11 cellular contexts compared by ENCODE assay signal in genomic region chr10:70742537-70743429, GRCh38. TPM values are rescaled to one million over a fixed set of nuclear protein-coding genes. Genes with fewer than 3 reads are reported as not detected.
DNase-seq lines count a peak whose midpoint lies in the region; ATAC-seq, FAIRE-seq and TF ChIP-seq lines count a peak whose summit lies in the region.
"Had no signal": no experiment of that assay in that cellular context is flagged by ENCODE, and none has a peak within 500 bp of the region (broad histone marks: within the 10 kb centered on the region; RNA-seq: fewer than 3 reads in every experiment).

No MANE protein-coding gene starts in this region.

- H3K27ac ChIP-seq in K562 (ENCODE audit: extremely low read depth, low read depth, low read length) (peak overlapping the region; percentile 75), liver (ENCODE audit: low read depth in 1 of 2, low read length in 2 of 2) (peak overlapping the region; percentile 27 to 39)
- H3K27ac ChIP-seq: C4-2B, SK-N-MC had no signal

- peaks cover 3% of the 10 kb centered on the region for H3K9me3 Mint-ChIP-seq in natural killer cell treated with Interleukin-12 subunit alpha and Interleukin-12 subunit beta and Interleukin-15 and Interleukin-18, amount 100 ng/mL, for 72 hours
- H3K9me3 Mint-ChIP-seq in natural killer cell = no peaks in the 10 kb centered on the region
- H3K9me3 Mint-ChIP-seq in WTC11 = peaks cover 7% of the 10 kb centered on the region
- H3K9me3 Mint-ChIP-seq: neural crest cell had no signal

- H3K4me2 ChIP-seq in K562 (ENCODE audit: insufficient read depth, low read length) = peak overlapping the region; percentile 58

- H3K4me1 ChIP-seq in K562 (replicated peaks in 1 of 2; ENCODE audit: control insufficient read depth in 2 of 2, insufficient read depth in 2 of 2, low read length in 2 of 2) = peaks cover 59 to 62% of the 10 kb centered on the region in 2 experiments
- no peaks in the 10 kb centered on the region for H3K4me1 ChIP-seq in liver (ENCODE audit: control insufficient read depth in 4 of 4, insufficient read depth in 4 of 4, low read length in 3 of 4)

- no TSS peak for BruUV-seq in K562 (replicated peaks; lab: Mats Ljungman, UMichigan)

- H3K36me3 ChIP-seq in K562 (ENCODE audit: control insufficient read depth, insufficient read depth, low read length) (peaks cover 83% of the 10 kb centered on the region), liver (ENCODE audit: control insufficient read depth in 4 of 4, insufficient read depth in 3 of 4, low read depth in 1 of 4, low read length in 3 of 4) (no peaks in the 10 kb centered on the region)

- intact Hi-C loops in natural killer cell (cut with micrococcal nuclease) (no loop called here), K562 (cut with micrococcal nuclease) (loop anchor here (1.0 kb wide), 1 partner anchor 75 kb away; no protein-coding TSS in a partner anchor)

- TF ChIP-seq EP300 in K562 (IDR thresholded peaks at IDR 0.05; ENCODE audit: low read length) = peak; percentile 95

- H3K36me3 Mint-ChIP-seq in natural killer cell treated with Interleukin-12 subunit alpha and Interleukin-12 subunit beta and Interleukin-15 and Interleukin-18, amount 100 ng/mL, for 72 hours = no peaks in the 10 kb centered on the region
- H3K36me3 Mint-ChIP-seq in natural killer cell (no peaks in the 10 kb centered on the region), WTC11 (0 out of 2 replicates have a peak, but pooled peaks cover 3% of the 10 kb centered on the region)

- no peak for TF ChIP-seq POLR2A in K562 (conservative IDR thresholded peaks at IDR 0.05)

- no peaks in the 10 kb centered on the region for H4K20me1 ChIP-seq in K562 (replicated peaks; ENCODE audit: control insufficient read depth, insufficient read depth, low read length)

- no peaks in the 10 kb centered on the region for H3K9me3 ChIP-seq in K562 (replicated peaks; ENCODE audit: control insufficient read depth, insufficient read depth, low read depth, low read length)
- no peaks in the 10 kb centered on the region for H3K9me3 ChIP-seq in liver (ENCODE audit: control insufficient read depth in 4 of 4, low read length in 3 of 4)

- H3K9me1 ChIP-seq in K562 (ENCODE audit: control insufficient read depth, insufficient read depth, low read length) = no peaks in the 10 kb centered on the region

- H3K4me3 ChIP-seq in K562 (peak overlapping the region; percentile 0; the same call in 1 of the 2 replicates), liver (ENCODE audit: low read depth in 1 of 3, low read length in 3 of 3) (no peak overlapping the region)
- H3K4me3 ChIP-seq: SK-N-MC had no signal

- H2AFZ ChIP-seq in K562 (ENCODE audit: low read depth, low read length) = peak overlapping the region; percentile 36

- peak overlapping the region; percentile 56 for H3K4me3 Mint-ChIP-seq in natural killer cell treated with Interleukin-12 subunit alpha and Interleukin-12 subunit beta and Interleukin-15 and Interleukin-18, amount 100 ng/mL, for 72 hours
- H3K4me3 Mint-ChIP-seq in natural killer cell = no peak overlapping the region
- no peak overlapping the region for H3K4me3 Mint-ChIP-seq in WTC11
- H3K4me3 Mint-ChIP-seq: neural crest cell had no signal

- in situ Hi-C loops in K562 (cut with MboI) = no loop called here

- DNase-seq in natural killer cell treated with Interleukin-12 subunit alpha and Interleukin-12 subunit beta and Interleukin-15 and Interleukin-18, amount 100 ng/mL, for 72 hours (ENCODE audit: low spot score) = peak; percentile 73
- DNase-seq in natural killer cell (no peak), K562 (ENCODE audit: extremely low read depth in 1 of 4, low spot score in 3 of 4) (peak; percentile 62 to 89 (median 76)), WTC11 (ENCODE audit: low spot score) (no peak), NAMALWA (ENCODE audit: low spot score) (no peak)

- TF ChIP-seq RAD21 in K562 (CRISPR knock-in tag; conservative IDR thresholded peaks at IDR 0.05 in 1 of 2, IDR thresholded peaks at IDR 0.05 in 1 of 2) = peak in 1 of 2 experiments; percentile 26; a peak in 1 of 4 replicates
- TF ChIP-seq RAD21 in liver (IDR thresholded peaks at IDR 0.05) = no peak

- TF ChIP-seq CTCF in natural killer cell (IDR thresholded peaks at IDR 0.05) (no peak), K562 (IDR thresholded peaks at IDR 0.05 in 2 of 3, conservative IDR thresholded peaks at IDR 0.05 in 1 of 3; ENCODE audit: insufficient read depth in 2 of 3, low read depth in 1 of 3, low read length in 3 of 3) (no peak), liver (IDR thresholded peaks at IDR 0.05; ENCODE audit: low read depth, low read length, missing input control) (no peak), WTC11 (IDR thresholded peaks at IDR 0.05) (no peak)

- POLR2A ChIA-PET in K562 (lab: Yijun Ruan, JAX) = interaction anchor here (0.9 to 1.5 kb wide), 4 partner anchors 10 to 16 kb away, joined by 3 to 5 read pairs (median 4); no protein-coding TSS in a partner anchor
- POLR2A ChIA-PET in WTC11 (lab: Charles Lee) = no interaction called here

- H3K27ac Mint-ChIP-seq in natural killer cell treated with Interleukin-12 subunit alpha and Interleukin-12 subunit beta and Interleukin-15 and Interleukin-18, amount 100 ng/mL, for 72 hours = peak overlapping the region; percentile 70 to 91
- H3K27ac Mint-ChIP-seq in natural killer cell (no peak overlapping the region), WTC11 (no peak overlapping the region)

- FAIRE-seq in K562 (lab: Jason Lieb, UNC) = peak; percentile 87

- H3K79me2 ChIP-seq in K562 (ENCODE audit: control insufficient read depth, insufficient read depth, low read length) = peaks cover 41% of the 10 kb centered on the region

- H3K27me3 ChIP-seq in K562 (ENCODE audit: control insufficient read depth in 2 of 2, insufficient read depth in 2 of 2, low read length in 2 of 2) = no peaks in the 10 kb centered on the region
- no peaks in the 10 kb centered on the region for H3K27me3 ChIP-seq in liver (ENCODE audit: control insufficient read depth in 4 of 4, insufficient read depth in 4 of 4, low read length in 3 of 4)

- H3K4me1 Mint-ChIP-seq in natural killer cell treated with Interleukin-12 subunit alpha and Interleukin-12 subunit beta and Interleukin-15 and Interleukin-18, amount 100 ng/mL, for 72 hours (ENCODE audit: low read depth in 2 of 2) = peaks cover 8 to 18% of the 10 kb centered on the region in 2 donors
- H3K4me1 Mint-ChIP-seq in natural killer cell (peaks cover 0 to 19% of the 10 kb centered on the region in 2 donors), WTC11 (0 out of 2 replicates have a peak, but pooled peaks cover 2% of the 10 kb centered on the region)

- H3K27me3 Mint-ChIP-seq in natural killer cell treated with Interleukin-12 subunit alpha and Interleukin-12 subunit beta and Interleukin-15 and Interleukin-18, amount 100 ng/mL, for 72 hours = no peaks in the 10 kb centered on the region
- H3K27me3 Mint-ChIP-seq in natural killer cell (ENCODE audit: low read depth in 2 of 2) (no peaks in the 10 kb centered on the region), WTC11 (ENCODE audit: low read depth) (no peaks in the 10 kb centered on the region)

- ATAC-seq in natural killer cell treated with Interleukin-12 subunit alpha and Interleukin-12 subunit beta and Interleukin-15 and Interleukin-18, amount 100 ng/mL, for 72 hours = peak; percentile 64 to 70
- ATAC-seq in natural killer cell (no peak), K562 (peak; percentile 59), HG03135 (IDR thresholded peaks at IDR 0.05; ENCODE audit: unreplicated experiment) (no peak), WTC11 (no peak), HG03571 (IDR thresholded peaks at IDR 0.05; ENCODE audit: unreplicated experiment) (no peak)

- WGBS in K562 (ENCODE audit: insufficient coverage, low coverage, missing lambda C conversion rate) = 12% methylated on average over 8 of the region's 8 CpGs
- WGBS in liver = 50% methylated on average over 8 of the region's 8 CpGs

- CTCF ChIA-PET in K562 (lab: Yijun Ruan, JAX; ENCODE audit: low intra/inter-chr PET ratio) (interaction anchor here (0.7 kb wide), 1 partner anchor 1570 kb away, joined by 3 read pairs; no protein-coding TSS in a partner anchor), WTC11 (lab: Charles Lee) (interaction anchor here (0.6 to 1.0 kb wide), 2 partner anchors 184 to 604 kb away, joined by 3 to 4 read pairs; no protein-coding TSS in a partner anchor)

- peak overlapping the region; percentile 60 to 87 for H3K9ac ChIP-seq in K562 (ENCODE audit: insufficient read depth in 1 of 2, low read depth in 2 of 2, low read length in 2 of 2)
- no peak overlapping the region for H3K9ac ChIP-seq in liver (ENCODE audit: low read depth in 1 of 2, low read length in 2 of 2)

TF ChIP-seq in K562, 482 proteins besides CTCF, POLR2A, EP300 and RAD21 (continues in another document):
- TF ChIP-seq ATF7 (IDR thresholded peaks at IDR 0.05) (peak; percentile 68), RNF2 (IDR thresholded peaks at IDR 0.05) (peak; percentile 83; the same call in 1 of the 2 replicates)

TF ChIP-seq in liver, 16 proteins besides CTCF, POLR2A, EP300 and RAD21:
- TF ChIP-seq SP1 (IDR thresholded peaks at IDR 0.05) (peak; percentile 11), GABPA (IDR thresholded peaks at IDR 0.05 in 1 of 2, conservative IDR thresholded peaks at IDR 0.05 in 1 of 2) (no peak)
TF ChIP-seq in liver: peak in this region for 1.

RNA-seq across cellular contexts. Expression of gene TBATA, which starts 42.4 kb away (rescaled TPM):
- total RNA-seq in natural killer cell treated with Interleukin-12 subunit alpha and Interleukin-12 subunit beta and Interleukin-15 and Interleukin-18, amount 100 ng/mL, for 72 hours = not detected
- total RNA-seq in natural killer cell = under 1 TPM in 1 of 3 donors, not detected in 2; 0.16 TPM
- not detected in 2 replicates for total RNA-seq in K562 (2011; cell fraction: chromatin; rRNA removed; ENCODE audit: low replicate concordance)
- total RNA-seq in K562 (2011; cell fraction: nucleolus; rRNA removed) = not detected in 2 replicates
- not detected in 2 replicates for total RNA-seq in K562 (2011; cell fraction: nucleoplasm; rRNA removed)
- total RNA-seq in K562 (2014; rRNA removed) = not detected in 2 replicates
- total RNA-seq in K562 (2014; rRNA removed; fragmentation: Illumina TruSeq; extraction: Trizol) = not detected in 2 replicates
- not detected in 2 replicates for total RNA-seq in K562 (2015; rRNA removed; fragmentation: Illumina TruSeq; extraction: Trizol)
- total RNA-seq in K562 (2021) = not detected in 2 replicates
- polyA plus RNA-seq in K562 (2011; rRNA removed) = not detected in 2 replicates
- not detected in 2 replicates for polyA plus RNA-seq in K562 (2011; cell fraction: cytosol; rRNA removed)
- not detected in 2 replicates for polyA plus RNA-seq in K562 (2011; cell fraction: nucleus; rRNA removed)
- polyA plus RNA-seq in K562 (2012) = not detected in 2 replicates
- polyA plus RNA-seq in K562 (2014; fragmentation: Illumina TruSeq; extraction: Trizol) = not detected in 2 replicates
- polyA plus RNA-seq in K562 (2014; fragmentation: Nextera tagmentation; extraction: Ambion mirVana) = not detected
- polyA plus RNA-seq in K562 (2014; rRNA removed) = not detected in 2 replicates
- not detected in 2 replicates for polyA minus RNA-seq in K562 (2011; rRNA and poly(A)+ RNA removed)
- polyA minus RNA-seq in K562 (2011; cell fraction: cytosol; rRNA and poly(A)+ RNA removed) = not detected in 2 replicates
- not detected in 2 replicates for polyA minus RNA-seq in K562 (2011; cell fraction: nucleus; rRNA and poly(A)+ RNA removed)
- total RNA-seq in liver = not detected
- not detected for polyA plus RNA-seq in liver
- not detected in 3 replicates for total RNA-seq in WTC11 (2021)
- total RNA-seq: neural crest cell had no signal

Comparison
In these comparisons a context has a peak if more than half of its experiments do, and no peak if none do; other contexts are left out.
1. ATAC-seq: peak in natural killer cell treated with Interleukin-12 subunit alpha and Interleukin-12 subunit beta and Interleukin-15 and Interleukin-18, amount 100 ng/mL, for 72 hours (2 of 2) and K562 (single experiment); none in natural killer cell (0 of 3), HG03135 (single experiment), WTC11 (single experiment) and HG03571 (single experiment).
2. DNase-seq: peak in natural killer cell treated with Interleukin-12 subunit alpha and Interleukin-12 subunit beta and Interleukin-15 and Interleukin-18, amount 100 ng/mL, for 72 hours (single experiment) and K562 (4 of 4); none in natural killer cell (single experiment), WTC11 (single experiment) and NAMALWA (single experiment).
3. H3K27ac Mint-ChIP-seq: peak in natural killer cell treated with Interleukin-12 subunit alpha and Interleukin-12 subunit beta and Interleukin-15 and Interleukin-18, amount 100 ng/mL, for 72 hours (2 of 2); none in natural killer cell (0 of 2) and WTC11 (single experiment).
4. H3K9ac ChIP-seq: peak in K562 (2 of 2); none in liver (0 of 2).